34 cellular contexts compared by ENCODE assay signal in genomic region chr21:15472641-15473040, GRCh38.
"Had no signal": no experiment of that assay in that cellular context is flagged by ENCODE, and none has a peak within 500 bp of the region (broad histone marks: within the 10 kb centered on the region; RNA-seq: fewer than 3 reads in every experiment).

No MANE protein-coding gene starts in this region.

- H3K27me3 ChIP-seq: adrenal gland, body of pancreas, cardiac muscle cell, colonic mucosa, gastrocnemius medialis, heart left ventricle had no signal

- H3K27ac Mint-ChIP-seq: activated CD4-positive, alpha-beta memory T cell treated with anti-CD3 and anti-CD28 coated beads for 36 hours; activated CD4-positive, alpha-beta T cell treated with anti-CD3 and anti-CD28 coated beads for 36 hours; activated CD4-positive, alpha-beta T cell treated with anti-CD3 and anti-CD28 coated beads, Interleukin-2, amount 10 ng/mL, durations not matched to agents 24 days and 14 days; activated CD8-positive, alpha-beta memory T cell treated with anti-CD3 and anti-CD28 coated beads, Interleukin-2, amount 10 ng/mL, durations not matched to agents 7 days and 5 days; activated CD8-positive, alpha-beta T cell treated with anti-CD3 and anti-CD28 coated beads, Interleukin-2, amount 10 ng/mL, durations not matched to agents 7 days and 5 days; activated naive CD4-positive, alpha-beta T cell treated with anti-CD3 and anti-CD28 coated beads for 36 hours; activated naive CD4-positive, alpha-beta T cell treated with anti-CD3 and anti-CD28 coated beads, Interleukin-2, amount 50 U/mL, for 24 hours; activated naive CD8-positive, alpha-beta T cell treated with anti-CD3 and anti-CD28 coated beads for 36 hours; activated naive CD8-positive, alpha-beta T cell treated with anti-CD3 and anti-CD28 coated beads, Interleukin-2, amount 50 U/mL, for 24 hours; activated T-helper 1 cell treated with anti-CD3 and anti-CD28 coated beads, Interleukin-12 subunit alpha, Interleukin-12 subunit beta, Interleukin-2, Interleukin-4 antibody, amounts not matched to agents 30 ng/mL and 10 ng/mL and 1 ng/mL, durations not matched to agents 14 hours and 24 hours and 36 hours; activated T-helper 2 cell treated with anti-CD3 and anti-CD28 coated beads, Interferon-gamma antibody, Interleukin-2, Interleukin-4, amounts not matched to agents 10 μg/mL and 5 μg/mL and 100 μg/mL, durations not matched to agents 14 hours and 24 hours and 36 hours had no signal

- H3K4me1 ChIP-seq: adrenal gland, body of pancreas, colonic mucosa had no signal

- H3K27me3 Mint-ChIP-seq: activated naive CD4-positive, alpha-beta T cell treated with anti-CD3 and anti-CD28 coated beads, Interleukin-2, amount 50 U/mL, for 24 hours had no signal

- H3K9me3 ChIP-seq: adrenal gland, body of pancreas, colonic mucosa, gastrocnemius medialis, heart left ventricle had no signal

- H3K4me1 Mint-ChIP-seq: activated CD4-positive, alpha-beta T cell treated with anti-CD3 and anti-CD28 coated beads for 36 hours; activated CD4-positive, alpha-beta T cell treated with anti-CD3 and anti-CD28 coated beads, Interleukin-2, amount 10 ng/mL, durations not matched to agents 24 days and 14 days; activated CD8-positive, alpha-beta memory T cell treated with anti-CD3 and anti-CD28 coated beads, Interleukin-2, amount 10 ng/mL, durations not matched to agents 7 days and 5 days; activated naive CD4-positive, alpha-beta T cell treated with anti-CD3 and anti-CD28 coated beads, Interleukin-2, amount 50 U/mL, for 24 hours; activated naive CD8-positive, alpha-beta T cell treated with anti-CD3 and anti-CD28 coated beads, Interleukin-2, amount 50 U/mL, for 24 hours had no signal

- ATAC-seq: activated CD4-positive, alpha-beta T cell treated with anti-CD3 and anti-CD28 coated beads for 36 hours; activated CD8-positive, alpha-beta memory T cell treated with anti-CD3 and anti-CD28 coated beads, Interleukin-2, amount 10 ng/mL, durations not matched to agents 7 days and 5 days; activated CD8-positive, alpha-beta T cell treated with anti-CD3 and anti-CD28 coated beads, Interleukin-2, amount 10 ng/mL, durations not matched to agents 7 days and 5 days; activated naive CD8-positive, alpha-beta T cell treated with anti-CD3 and anti-CD28 coated beads, Interleukin-2, amount 50 U/mL, for 24 hours; body of pancreas; esophagus mucosa; heart left ventricle had no signal

- H3K27ac ChIP-seq: adrenal gland, body of pancreas, cardiac muscle cell, colonic mucosa, heart left ventricle had no signal

- H3K4me3 Mint-ChIP-seq: activated CD4-positive, alpha-beta memory T cell treated with anti-CD3 and anti-CD28 coated beads for 36 hours; activated CD4-positive, alpha-beta T cell treated with anti-CD3 and anti-CD28 coated beads for 36 hours; activated CD4-positive, alpha-beta T cell treated with anti-CD3 and anti-CD28 coated beads, Interleukin-2, amount 10 ng/mL, durations not matched to agents 24 days and 14 days; activated CD8-positive, alpha-beta memory T cell treated with anti-CD3 and anti-CD28 coated beads, Interleukin-2, amount 10 ng/mL, durations not matched to agents 7 days and 5 days; activated CD8-positive, alpha-beta T cell treated with anti-CD3 and anti-CD28 coated beads, Interleukin-2, amount 10 ng/mL, durations not matched to agents 7 days and 5 days; activated naive CD4-positive, alpha-beta T cell treated with anti-CD3 and anti-CD28 coated beads for 36 hours; activated naive CD4-positive, alpha-beta T cell treated with anti-CD3 and anti-CD28 coated beads, Interleukin-2, amount 50 U/mL, for 24 hours; activated naive CD8-positive, alpha-beta T cell treated with anti-CD3 and anti-CD28 coated beads for 36 hours; activated naive CD8-positive, alpha-beta T cell treated with anti-CD3 and anti-CD28 coated beads, Interleukin-2, amount 50 U/mL, for 24 hours; activated T-helper 1 cell treated with anti-CD3 and anti-CD28 coated beads, Interleukin-12 subunit alpha, Interleukin-12 subunit beta, Interleukin-2, Interleukin-4 antibody, amounts not matched to agents 30 ng/mL and 10 ng/mL and 1 ng/mL, durations not matched to agents 14 hours and 24 hours and 36 hours had no signal

- H3K36me3 ChIP-seq: adrenal gland, cardiac muscle cell, colonic mucosa, gastrocnemius medialis, heart left ventricle had no signal

- FAIRE-seq: endometrium, endothelial cell of umbilical vein had no signal

- H3K4me3 ChIP-seq: adrenal gland, body of pancreas, cardiac muscle cell, colonic mucosa, gastrocnemius medialis, heart left ventricle had no signal

- DNase-seq: activated CD4-positive, alpha-beta memory T cell treated with anti-CD3 and anti-CD28 coated beads for 36 hours; activated CD4-positive, alpha-beta T cell treated with anti-CD3 and anti-CD28 coated beads for 36 hours; activated CD4-positive, alpha-beta T cell treated with anti-CD3 and anti-CD28 coated beads, Interleukin-2, amount 10 ng/mL, durations not matched to agents 24 days and 14 days; activated CD4-positive, CD25-positive, alpha-beta regulatory T cell; activated CD4-positive, CD25-positive, alpha-beta regulatory T cell treated with anti-CD3 and anti-CD28 coated beads, Interleukin-2, amount 50 U/mL, for 72 hours; activated CD8-positive, alpha-beta memory T cell treated with anti-CD3 and anti-CD28 coated beads, Interleukin-2, amount 10 ng/mL, durations not matched to agents 7 days and 5 days; activated CD8-positive, alpha-beta memory T cell treated with anti-CD3 and anti-CD28 coated beads, Interleukin-2, amount 50 U/mL, for 4 hours; activated CD8-positive, alpha-beta T cell treated with anti-CD3 and anti-CD28 coated beads, Interleukin-2, amount 10 ng/mL, durations not matched to agents 7 days and 5 days; activated effector memory CD4-positive, alpha-beta T cell treated with anti-CD3 and anti-CD28 coated beads, Interleukin-2, amount 50 U/mL, for 16 hours; activated naive CD4-positive, alpha-beta T cell treated with anti-CD3 and anti-CD28 coated beads for 36 hours; activated naive CD8-positive, alpha-beta T cell treated with anti-CD3 and anti-CD28 coated beads for 36 hours; activated naive CD8-positive, alpha-beta T cell treated with anti-CD3 and anti-CD28 coated beads, Interleukin-2, amount 50 U/mL, for 24 hours; activated T-cell treated with anti-CD3 and anti-CD28 coated beads, Interleukin-2, amount 50 U/mL, for 1 hour; activated T-cell treated with anti-CD3 and anti-CD28 coated beads, Interleukin-2, amount 50 U/mL, for 48 hours; adrenal gland; amygdala; aorta; body of pancreas; central memory CD4-positive, alpha-beta T cell; cerebellar nuclear complex; colonic mucosa; effector CD8-positive, alpha-beta T cell; foreskin fibroblast; glutamatergic neuron; heart left ventricle; T-helper 2 cell had no signal
